ENCODE assay signal across 7 cellular contexts in genomic region chr16:81778861-81779539, GRCh38. TPM values are rescaled to one million over a fixed set of nuclear protein-coding genes. Genes with fewer than 3 reads are reported as not detected.
DNase-seq lines count a peak whose midpoint lies in the region; ATAC-seq and TF ChIP-seq lines count a peak whose summit lies in the region.

TSS of gene PLCG2 (plus strand) at chr16:81779291. CDS start at chr16:81785990, 6,699 bp downstream.

- peak within 1 kb of the TSS in 13 of 59 donors; percentile 13 to 71 (median 42) for H3K27ac ChIP-seq in dorsolateral prefrontal cortex

- peak within 1 kb of the TSS in 57 of 59 donors; percentile 10 to 67 (median 48) for H3K4me3 ChIP-seq in dorsolateral prefrontal cortex

- intact Hi-C loops in dorsolateral prefrontal cortex (cut with DNase I): no loop called here

- ATAC-seq in GM18511 (IDR thresholded peaks at IDR 0.05; ENCODE audit: unreplicated experiment) (peak; percentile 80), HG02610 (IDR thresholded peaks at IDR 0.05; ENCODE audit: unreplicated experiment) (peak; percentile 82)

- TF ChIP-seq CTCF in dorsolateral prefrontal cortex (IDR thresholded peaks at IDR 0.05 in 54 of 56, conservative IDR thresholded peaks at IDR 0.05 in 2 of 56; ENCODE audit: low read depth in 1 of 56, partially characterized antibody in 56 of 56): no peak

- DNase-seq in NCI-H146 treated with DMSO at 0.1 percent for 48 hours (lab: John Stamatoyannopoulos, UW; ENCODE audit: unreplicated experiment) (peak; percentile 16), dorsolateral prefrontal cortex (peak in 2 of 10 donors; percentile 46 to 54), medulla oblongata (ENCODE audit: extremely low spot score) (peak; percentile 37)
- DNase-seq in activated CD4-positive, alpha-beta T cell treated with anti-CD3 and anti-CD28 coated beads for 48 hours: peak; percentile 78
- peak; percentile 36 for DNase-seq in stimulated activated CD8-positive, alpha-beta memory T cell treated with anti-CD3 and anti-CD28 coated beads, Interleukin-15, amount 100 ng/mL, for 1 hour (ENCODE audit: low read depth)

- peaks cover 0 to 48% (median 21%) of the 10 kb centered on the region in 45 donors for H3K27me3 ChIP-seq in dorsolateral prefrontal cortex

RNA-seq across cellular contexts. Expression of gene PLCG2, which starts in this region (rescaled TPM):
- 10 to 100 TPM in 65 of 120 experiments, 1 to 10 TPM in 55; 3.2 to 24.2 (median 10.4) TPM for total RNA-seq in dorsolateral prefrontal cortex
